ENCODE assay signal across 18 cellular contexts in genomic region chr3:9435320-9435719, GRCh38.
"Had no signal": no experiment of that assay in that cellular context is flagged by ENCODE, and none has a peak within 500 bp of the region (broad histone marks: within the 10 kb centered on the region; RNA-seq: fewer than 3 reads in every experiment).

No MANE protein-coding gene starts in this region.

- H3K27me3 Mint-ChIP-seq: dendritic cell treated with granulocyte-macrophage colony-stimulating factor and Interleukin-4, amounts not matched to agents 40 ng/mL and 50 ng/mL, for 4 days; type B pancreatic cell had no signal

- H3K27ac Mint-ChIP-seq: type B pancreatic cell had no signal

- H3K4me1 Mint-ChIP-seq: neural crest cell had no signal

- H3K9me3 ChIP-seq: heart left ventricle, suprapubic skin, thyroid gland had no signal

- H3K4me1 ChIP-seq: suprapubic skin had no signal

- H3K27ac ChIP-seq: suprapubic skin, thyroid gland had no signal

- FAIRE-seq: colon, endothelial cell of umbilical vein, islet of Langerhans, urothelium cell line had no signal

- DNase-seq: foreskin melanocyte; heart left ventricle; hippocampal formation; kidney glomerular epithelial cell; natural killer cell; posterior cingulate gyrus; stimulated activated CD4-positive, alpha-beta T cell treated with anti-CD3 and anti-CD28 coated beads, Interleukin-2, amount 100 ng/mL, for 24 hours; stimulated activated CD4-positive, alpha-beta T cell treated with anti-CD3 and anti-CD28 coated beads, Interleukin-4, amount 100 ng/mL, for 4 hours; stimulated activated naive CD4-positive, alpha-beta T cell; thyroid gland had no signal

- H3K27me3 ChIP-seq: heart left ventricle, suprapubic skin, thyroid gland had no signal

- H3K9me3 Mint-ChIP-seq: dendritic cell treated with granulocyte-macrophage colony-stimulating factor and Interleukin-4, amounts not matched to agents 40 ng/mL and 50 ng/mL, for 4 days; natural killer cell; neural crest cell; type B pancreatic cell had no signal

- H3K4me3 Mint-ChIP-seq: dendritic cell treated with granulocyte-macrophage colony-stimulating factor and Interleukin-4, amounts not matched to agents 40 ng/mL and 50 ng/mL, for 4 days; natural killer cell; neural crest cell; type B pancreatic cell had no signal

- H3K4me3 ChIP-seq: heart left ventricle, suprapubic skin, thyroid gland had no signal
